16 cellular contexts compared by ENCODE assay signal in the genomic region with DNA sequence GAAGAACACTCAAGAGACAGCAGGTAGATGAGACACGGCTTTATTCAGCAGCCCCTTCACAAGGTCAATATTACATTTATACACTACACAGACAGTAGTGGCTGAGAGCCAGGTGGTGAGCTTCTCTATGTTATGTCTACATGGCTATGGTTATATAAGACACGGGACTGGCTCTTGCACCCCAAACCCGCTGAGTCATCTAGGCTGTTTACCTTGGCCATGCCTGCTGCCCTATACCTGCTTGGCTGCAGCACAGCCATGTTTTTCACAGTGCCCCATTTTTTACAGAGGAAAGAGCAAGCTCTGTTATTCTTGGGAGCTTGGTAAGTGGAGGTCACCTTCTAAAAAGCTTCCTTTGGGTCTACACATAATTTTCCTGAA.
"Had no signal": no experiment of that assay in that cellular context is flagged by ENCODE, and none has a peak within 500 bp of the region (broad histone marks: within the 10 kb centered on the region; RNA-seq: fewer than 3 reads in every experiment).

No MANE protein-coding gene starts in this region.

- H3K4me1 Mint-ChIP-seq: activated naive CD4-positive, alpha-beta T cell treated with anti-CD3 and anti-CD28 coated beads, Interleukin-2, amount 50 U/mL, for 24 hours; brain; nephron; WTC11 had no signal

- H3K4me3 ChIP-seq: ovary, tibial artery had no signal

- DNase-seq: activated gamma-delta T cell treated with Interleukin-2 at 50 U/mL for 16 hours; activated T-cell treated with anti-CD3 and anti-CD28 coated beads, Interleukin-2, amount 50 U/mL, for 1 hour; anterior cingulate cortex; foreskin keratinocyte; left colon; mesenchymal stem cell; ovary; stimulated activated CD4-positive, alpha-beta T cell treated with anti-CD3 and anti-CD28 coated beads, Interleukin-12 subunit alpha, Interleukin-12 subunit beta, amount 100 ng/mL, for 4 hours; stimulated activated CD4-positive, alpha-beta T cell treated with anti-CD3 and anti-CD28 coated beads, Interleukin-4, amount 100 ng/mL, for 4 hours; tibial artery had no signal

- H3K4me1 ChIP-seq: foreskin keratinocyte, tibial artery had no signal

- H3K27ac Mint-ChIP-seq: activated naive CD4-positive, alpha-beta T cell treated with anti-CD3 and anti-CD28 coated beads, Interleukin-2, amount 50 U/mL, for 24 hours; brain; nephron; stimulated activated naive CD8-positive, alpha-beta T cell treated with anti-CD3 and anti-CD28 coated beads, Interleukin-15, Interleukin-2, amounts not matched to agents 100 ng/mL and 50 ng/mL, for 24 hours; WTC11 had no signal

- H3K9me3 ChIP-seq: neutrophil, ovary, tibial artery had no signal

- ATAC-seq: foreskin keratinocyte, left colon, WTC11 had no signal

- H3K4me3 Mint-ChIP-seq: activated naive CD4-positive, alpha-beta T cell treated with anti-CD3 and anti-CD28 coated beads, Interleukin-2, amount 50 U/mL, for 24 hours; brain; nephron; stimulated activated naive CD8-positive, alpha-beta T cell treated with anti-CD3 and anti-CD28 coated beads, Interleukin-15, Interleukin-2, amounts not matched to agents 100 ng/mL and 50 ng/mL, for 24 hours; WTC11 had no signal

- H3K27me3 ChIP-seq: foreskin keratinocyte, neutrophil, ovary, tibial artery had no signal

- H3K27ac ChIP-seq: foreskin keratinocyte, neutrophil, ovary, tibial artery had no signal

- H3K36me3 ChIP-seq: neutrophil, ovary, tibial artery had no signal
